ENCODE assay signal across 4 cellular contexts in the genomic region with DNA sequence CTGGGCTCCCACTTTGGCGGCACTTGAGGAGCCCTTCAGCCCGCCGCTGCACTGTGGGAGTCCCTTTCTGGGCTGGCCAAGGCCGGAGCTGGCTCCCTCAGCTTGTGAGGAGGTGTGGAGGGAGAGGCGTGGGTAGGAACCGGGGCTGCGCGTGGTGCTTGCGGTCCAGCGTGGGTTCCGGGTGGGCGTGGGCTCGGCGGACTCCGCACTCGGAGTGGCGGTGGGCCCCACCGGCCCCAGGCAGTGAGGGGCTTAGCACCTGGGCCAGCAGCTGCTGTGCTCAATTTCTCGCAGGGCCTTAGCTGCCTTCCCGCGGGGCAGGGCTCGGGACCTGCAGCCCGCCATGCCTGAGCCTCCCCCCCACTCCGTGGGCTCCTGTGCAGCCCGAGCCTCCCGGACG. TPM values are rescaled to one million over a fixed set of nuclear protein-coding genes. Genes with fewer than 3 reads are reported as not detected.
"Had no signal": no experiment of that assay in that cellular context is flagged by ENCODE, and none has a peak within 500 bp of the region (broad histone marks: within the 10 kb centered on the region; RNA-seq: fewer than 3 reads in every experiment).

No MANE protein-coding gene starts in this region.

RNA-seq across cellular contexts. Expression of gene KCNAB1, which starts 21.0 kb away (rescaled TPM):
- total RNA-seq: naive thymus-derived CD4-positive, alpha-beta T cell; natural killer cell; natural killer cell treated with Interleukin-12 subunit alpha and Interleukin-12 subunit beta and Interleukin-15 and Interleukin-18, amount 100 ng/mL, for 72 hours; renal cortical epithelial cell had no signal
